10 cellular contexts compared by ENCODE assay signal in the genomic region with DNA sequence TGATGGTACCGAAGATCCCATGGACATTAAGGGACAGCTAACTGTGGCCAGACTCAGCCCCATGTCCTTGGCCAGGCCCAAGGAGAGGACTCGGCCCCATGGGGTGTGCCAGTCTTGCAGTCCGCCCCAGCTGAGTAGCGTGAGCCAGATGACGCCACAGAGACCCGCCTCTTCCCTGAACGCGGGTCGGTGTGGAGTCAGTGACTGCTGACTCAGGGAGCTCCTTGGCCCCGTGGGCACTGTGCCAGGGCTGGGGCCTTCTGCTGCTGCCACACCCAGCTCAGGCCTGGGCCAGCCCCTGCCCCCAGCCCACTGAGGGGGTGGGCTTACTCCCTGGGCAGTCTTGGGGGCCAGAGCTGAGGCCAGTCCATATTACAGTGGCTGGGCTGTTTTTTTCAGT. TPM values are rescaled to one million over a fixed set of nuclear protein-coding genes. Genes with fewer than 3 reads are reported as not detected.
DNase-seq lines count a peak whose midpoint lies in the region; ATAC-seq and TF ChIP-seq lines count a peak whose summit lies in the region.
"Had no signal": no experiment of that assay in that cellular context is flagged by ENCODE, and none has a peak within 500 bp of the region (broad histone marks: within the 10 kb centered on the region; RNA-seq: fewer than 3 reads in every experiment).

No MANE protein-coding gene starts in this region.

- H3K4ac ChIP-seq in mesenchymal stem cell (ENCODE audit: low read depth in 1 of 2, low read length in 2 of 2): no peak overlapping the region

- peaks cover 2% of the 10 kb centered on the region for H3K36me3 Mint-ChIP-seq in T-helper 17 cell (ENCODE audit: low read depth)

- H3K4me2 ChIP-seq in mesenchymal stem cell (ENCODE audit: low read length, poor library complexity, severe bottlenecking): no peak overlapping the region

- H2AFZ ChIP-seq in ACC112 (ENCODE audit: low read length, unreplicated experiment): no peak overlapping the region
- H2AFZ ChIP-seq in mesenchymal stem cell (ENCODE audit: low read depth, low read length): no peak overlapping the region

- no peak overlapping the region for H4K8ac ChIP-seq in mesenchymal stem cell (ENCODE audit: low read length)

- no peak overlapping the region for H3K27ac Mint-ChIP-seq in T-helper 17 cell
- H3K27ac Mint-ChIP-seq: CD4-positive, CD25-positive, alpha-beta regulatory T cell; IgD-negative memory B cell had no signal

- peak overlapping the region; percentile 30 for H4K91ac ChIP-seq in mesenchymal stem cell (ENCODE audit: low read length)

- WGBS in mesenchymal stem cell: 73% methylated on average over 10 of the region's 10 CpGs

- no peaks in the 10 kb centered on the region for H3K79me2 ChIP-seq in ACC112 (ENCODE audit: control insufficient read depth, insufficient read depth, low read length, unreplicated experiment)

- no peak overlapping the region for H2AK5ac ChIP-seq in mesenchymal stem cell (ENCODE audit: low read length, severe bottlenecking)

- no peak for TF ChIP-seq CTCF in dorsolateral prefrontal cortex (IDR thresholded peaks at IDR 0.05 in 54 of 56, conservative IDR thresholded peaks at IDR 0.05 in 2 of 56; ENCODE audit: low read depth in 1 of 56, partially characterized antibody in 56 of 56)

- H3K9ac ChIP-seq in mesenchymal stem cell (ENCODE audit: low read length): peak overlapping the region; percentile 58

- intact Hi-C loops in dorsolateral prefrontal cortex (cut with DNase I): no loop called here

- ATAC-seq in T-helper 17 cell: no peak

- H3K36me3 ChIP-seq in ACC112 (ENCODE audit: insufficient read depth, low read length) (no peaks in the 10 kb centered on the region), mesenchymal stem cell (ENCODE audit: control insufficient read depth in 1 of 2, insufficient read depth in 2 of 2, low read depth in 1 of 2, low read length in 2 of 2) (peaks cover 43 to 52% of the 10 kb centered on the region in 2 experiments)

- no peak overlapping the region for H2BK120ac ChIP-seq in mesenchymal stem cell (ENCODE audit: low read depth, low read length)

- H3K4me3 ChIP-seq in ACC112 (ENCODE audit: low read depth, low read length) (no peak overlapping the region), dorsolateral prefrontal cortex (no peak overlapping the region), mesenchymal stem cell (ENCODE audit: insufficient read depth in 1 of 2, low read depth in 1 of 2, low read length in 2 of 2) (no peak overlapping the region)

- H3K4me1 ChIP-seq in ACC112 (ENCODE audit: control insufficient read depth, insufficient read depth, low read length, unreplicated experiment) (peaks cover 12% of the 10 kb centered on the region), mesenchymal stem cell (ENCODE audit: control insufficient read depth, insufficient read depth, low read depth, low read length) (peaks cover 30% of the 10 kb centered on the region)

- peak overlapping the region; percentile 56 for H3K27ac ChIP-seq in ACC112 (ENCODE audit: low read depth, low read length)
- H3K27ac ChIP-seq in dorsolateral prefrontal cortex: peak overlapping the region in 33 of 59 donors; percentile 9 to 83 (median 59)
- no peak overlapping the region for H3K27ac ChIP-seq in mesenchymal stem cell (ENCODE audit: low read length, poor library complexity, severe bottlenecking)

- peak overlapping the region in 1 of 2 experiments; percentile 10 for H2BK12ac ChIP-seq in mesenchymal stem cell (ENCODE audit: low read length in 2 of 2)

- H3K4me1 Mint-ChIP-seq in T-helper 17 cell: peaks cover 2% of the 10 kb centered on the region
- H3K4me1 Mint-ChIP-seq: CD4-positive, CD25-positive, alpha-beta regulatory T cell had no signal

- H3K9me3 ChIP-seq in mesenchymal stem cell (ENCODE audit: control insufficient read depth, low read length) (no peaks in the 10 kb centered on the region), T-helper 17 cell (ENCODE audit: control insufficient read depth, low read length, poor library complexity, severe bottlenecking) (no peaks in the 10 kb centered on the region)

- peaks cover under 1% of the 10 kb centered on the region for H3K79me1 ChIP-seq in mesenchymal stem cell (replicated peaks; ENCODE audit: low read length, poor library complexity, severe bottlenecking)

- peaks cover 12% of the 10 kb centered on the region for H3K27me3 Mint-ChIP-seq in T-helper 17 cell
- H3K27me3 Mint-ChIP-seq: CD4-positive, CD25-positive, alpha-beta regulatory T cell had no signal

- H2BK5ac ChIP-seq in mesenchymal stem cell (ENCODE audit: low read depth, low read length, poor library complexity, severe bottlenecking): no peak overlapping the region

- no peak overlapping the region for H3K14ac ChIP-seq in mesenchymal stem cell (ENCODE audit: low read length in 2 of 2)

- H2BK15ac ChIP-seq in mesenchymal stem cell (ENCODE audit: low read depth, poor library complexity, severe bottlenecking): no peak overlapping the region

- H3K27me3 ChIP-seq in ACC112 (ENCODE audit: insufficient read depth, low read length): no peaks in the 10 kb centered on the region
- no peaks in the 10 kb centered on the region for H3K27me3 ChIP-seq in dorsolateral prefrontal cortex
- H3K27me3 ChIP-seq in mesenchymal stem cell (ENCODE audit: control insufficient read depth in 1 of 2, insufficient read depth in 1 of 2, low read length in 2 of 2): peaks cover 0 to 14% of the 10 kb centered on the region in 2 experiments

- DNase-seq in LHCN-M2 (ENCODE audit: low read depth): peak; percentile 32
- DNase-seq in dorsolateral prefrontal cortex: peak in 2 of 10 donors; percentile 40 to 50
- peak; percentile 82 for DNase-seq in mesenchymal stem cell
- DNase-seq in stimulated activated CD4-positive, alpha-beta T cell treated with anti-CD3 and anti-CD28 coated beads, Interleukin-2, amount 100 ng/mL, for 48 hours: no peak
- DNase-seq in T-helper 17 cell: no peak
- DNase-seq in stimulated activated CD4-positive, alpha-beta T cell treated with anti-CD3 and anti-CD28 coated beads, Interleukin-4, amount 100 ng/mL, for 4 hours: no peak
- no peak for DNase-seq in retina
- DNase-seq: CD4-positive, CD25-positive, alpha-beta regulatory T cell had no signal

- no peak overlapping the region for H3K23ac ChIP-seq in mesenchymal stem cell (ENCODE audit: low read length in 2 of 2)

- H3K4me3 Mint-ChIP-seq in T-helper 17 cell: no peak overlapping the region
- H3K4me3 Mint-ChIP-seq: CD4-positive, CD25-positive, alpha-beta regulatory T cell; IgD-negative memory B cell had no signal

- no peak overlapping the region for H3K18ac ChIP-seq in mesenchymal stem cell (ENCODE audit: low read depth in 1 of 2, low read length in 2 of 2)

RNA-seq across cellular contexts. Expression of a gene that starts 52.8 kb away (rescaled TPM):
- total RNA-seq in LHCN-M2 (2014; rRNA removed): 65.6 and 88.7 TPM in 2 replicates
- 41.7 TPM for polyA plus RNA-seq in LHCN-M2 (2012)
- total RNA-seq in dorsolateral prefrontal cortex: 10 to 100 TPM; 28.6 to 94.1 (median 62.9) TPM
- 51.0 TPM for polyA plus RNA-seq in mesenchymal stem cell (2013, experiment 1 of 2)
- polyA plus RNA-seq in mesenchymal stem cell (2013, experiment 2 of 2): 49.9 TPM
- total RNA-seq in T-helper 17 cell: 10 to 100 TPM; 13.7 to 16.4 TPM

Comparison
In these comparisons a context has a peak if more than half of its experiments do, and no peak if none do; other contexts are left out.
1. DNase-seq: peak in LHCN-M2 (single experiment) and mesenchymal stem cell (single experiment); none in stimulated activated CD4-positive, alpha-beta T cell treated with anti-CD3 and anti-CD28 coated beads, Interleukin-2, amount 100 ng/mL, for 48 hours (0 of 2), T-helper 17 cell (0 of 3), stimulated activated CD4-positive, alpha-beta T cell treated with anti-CD3 and anti-CD28 coated beads, Interleukin-4, amount 100 ng/mL, for 4 hours (0 of 2) and retina (single experiment).